33 cellular contexts compared by ENCODE assay signal in the genomic region with DNA sequence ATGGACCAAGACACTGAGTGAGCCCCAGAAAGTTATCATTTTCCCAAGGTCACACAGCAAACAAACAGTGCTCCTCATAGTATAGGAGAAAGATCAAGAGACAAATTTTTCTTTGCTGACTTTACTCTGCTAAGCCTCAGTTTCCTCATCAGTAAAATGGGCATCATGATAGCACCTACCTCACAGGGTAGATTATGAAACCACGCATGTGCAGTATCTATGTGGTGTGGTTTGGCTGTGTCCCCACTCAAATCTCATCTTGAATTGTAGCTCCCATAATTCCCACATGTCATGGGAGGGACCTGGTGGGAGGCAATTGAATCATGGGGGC. TPM values are rescaled to one million over a fixed set of nuclear protein-coding genes. Genes with fewer than 3 reads are reported as not detected.
"Had no signal": no experiment of that assay in that cellular context is flagged by ENCODE, and none has a peak within 500 bp of the region (broad histone marks: within the 10 kb centered on the region; RNA-seq: fewer than 3 reads in every experiment).

No MANE protein-coding gene starts in this region.

- H3K27me3 ChIP-seq: brain microvascular endothelial cell had no signal

- H3K4me3 ChIP-seq: PC-9 had no signal

- H2AFZ ChIP-seq: PC-9 had no signal

- DNase-seq: activated B cell treated with CpG ODN at 0.5 μM for 24 hours; activated CD4-positive, alpha-beta memory T cell treated with anti-CD3 and anti-CD28 coated beads for 36 hours; activated CD4-positive, alpha-beta T cell treated with anti-CD3 and anti-CD28 coated beads for 4 hours; activated CD4-positive, alpha-beta T cell treated with anti-CD3 and anti-CD28 coated beads, Interleukin-2, amount 50 U/mL, for 1 hour; activated CD4-positive, CD25-positive, alpha-beta regulatory T cell treated with anti-CD3 and anti-CD28 coated beads, Interleukin-2, amount 50 U/mL, for 72 hours; activated CD8-positive, alpha-beta memory T cell treated with anti-CD3 and anti-CD28 coated beads, Interleukin-2, amount 50 U/mL, for 4 hours; activated gamma-delta T cell treated with Interleukin-2 at 50 U/mL for 16 hours; activated naive CD4-positive, alpha-beta T cell treated with anti-CD3 and anti-CD28 coated beads for 36 hours; activated T-cell treated with anti-CD3 and anti-CD28 coated beads for 4 hours; activated T-cell treated with anti-CD3 and anti-CD28 coated beads, Interleukin-2, amount 50 U/mL, for 4 hours; amniotic stem cell; aorta; brain microvascular endothelial cell; central memory CD4-positive, alpha-beta T cell; NCI-H1092 treated with DMSO at 0.1 percent for 48 hours; NCI-H1417; NCI-H1930; NCI-H2081 treated with DMSO at 0.1 percent for 48 hours; NCI-H345; NCI-H526; NCI-H748 treated with DMSO at 0.1 percent for 48 hours; PC-9; SW 1271; T-helper 1 cell; T-helper 2 cell; T-helper 9 cell had no signal

- ATAC-seq: activated naive CD4-positive, alpha-beta T cell treated with anti-CD3 and anti-CD28 coated beads, Interleukin-2, amount 50 U/mL, for 72 hours; activated T-cell treated with anti-CD3 and anti-CD28 coated beads, Interleukin-2, amount 50 U/mL, for 4 hours had no signal

- H3K36me3 ChIP-seq: brain microvascular endothelial cell had no signal

- H3K4me2 ChIP-seq: KMS-11, PC-9 had no signal

- H3K9ac ChIP-seq: KMS-11 had no signal

- H3K27ac ChIP-seq: brain microvascular endothelial cell, KMS-11, PC-9, VCaP had no signal

RNA-seq across cellular contexts. Expression of a gene that starts 28.2 kb away (rescaled TPM):
- total RNA-seq: activated B cell treated with CpG ODN at 0.5 μM for 24 hours; activated CD4-positive, alpha-beta memory T cell treated with anti-CD3 and anti-CD28 coated beads for 36 hours; activated naive CD4-positive, alpha-beta T cell treated with anti-CD3 and anti-CD28 coated beads for 36 hours; activated naive CD4-positive, alpha-beta T cell treated with anti-CD3 and anti-CD28 coated beads, Interleukin-2, amount 50 U/mL, for 72 hours; activated T-cell treated with anti-CD3 and anti-CD28 coated beads, Interleukin-2, amount 50 U/mL, for 4 hours; activated T-helper 1 cell treated with anti-CD3 and anti-CD28 coated beads, Interleukin-12 subunit alpha, Interleukin-12 subunit beta, Interleukin-2, Interleukin-4 antibody, amounts not matched to agents 30 ng/mL and 10 ng/mL and 1 ng/mL, durations not matched to agents 14 hours and 24 hours and 36 hours; cerebellum; LHCN-M2; OCI-LY7 had no signal
